Comparison of ENCODE assay signal across 23 cellular contexts in the genomic region with DNA sequence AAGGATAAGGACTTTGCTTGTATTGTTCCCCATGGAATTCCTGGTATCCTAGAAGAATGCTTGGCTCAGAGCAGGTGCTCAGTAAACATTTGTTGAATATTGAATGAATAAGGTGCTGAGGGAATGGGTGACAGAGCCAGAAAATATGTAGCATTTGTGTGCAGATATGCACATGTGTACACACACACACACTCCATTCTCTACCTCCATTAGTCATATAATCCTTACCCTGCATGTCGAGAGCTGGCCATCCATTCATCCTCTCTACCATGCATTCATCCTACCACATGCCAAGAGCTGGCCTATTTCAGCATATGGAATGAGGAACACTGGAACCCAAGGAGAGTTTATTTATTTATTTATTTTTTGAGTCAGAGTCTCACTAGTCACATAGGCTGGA.
"Had no signal": no experiment of that assay in that cellular context is flagged by ENCODE, and none has a peak within 500 bp of the region (broad histone marks: within the 10 kb centered on the region; RNA-seq: fewer than 3 reads in every experiment).

No MANE protein-coding gene starts in this region.

- H3K27ac Mint-ChIP-seq: activated CD4-positive, alpha-beta T cell treated with anti-CD3 and anti-CD28 coated beads for 36 hours; activated CD8-positive, alpha-beta T cell treated with anti-CD3 and anti-CD28 coated beads for 36 hours; activated naive CD8-positive, alpha-beta T cell treated with anti-CD3 and anti-CD28 coated beads, Interleukin-2, amount 10 ng/mL, durations not matched to agents 7 days and 5 days; activated T-cell treated with anti-CD3 and anti-CD28 coated beads, Interleukin-2, amount 50 U/mL, for 72 hours; activated T-helper 2 cell treated with anti-CD3 and anti-CD28 coated beads, Interferon-gamma antibody, Interleukin-2, Interleukin-4, amounts not matched to agents 10 μg/mL and 5 μg/mL and 100 μg/mL, durations not matched to agents 14 hours and 24 hours and 36 hours had no signal

- H3K4me3 ChIP-seq: adrenal gland, body of pancreas, PC-9, SK-N-MC had no signal

- H3K4me3 Mint-ChIP-seq: activated CD4-positive, alpha-beta T cell treated with anti-CD3 and anti-CD28 coated beads for 36 hours; activated CD8-positive, alpha-beta T cell treated with anti-CD3 and anti-CD28 coated beads for 36 hours; activated naive CD8-positive, alpha-beta T cell treated with anti-CD3 and anti-CD28 coated beads, Interleukin-2, amount 10 ng/mL, durations not matched to agents 7 days and 5 days; activated T-cell treated with anti-CD3 and anti-CD28 coated beads, Interleukin-2, amount 50 U/mL, for 72 hours; central memory CD8-positive, alpha-beta T cell had no signal

- H3K27me3 ChIP-seq: adrenal gland, body of pancreas had no signal

- H3K9me3 Mint-ChIP-seq: activated CD8-positive, alpha-beta T cell treated with anti-CD3 and anti-CD28 coated beads for 36 hours; activated naive CD8-positive, alpha-beta T cell treated with anti-CD3 and anti-CD28 coated beads, Interleukin-2, amount 10 ng/mL, durations not matched to agents 7 days and 5 days; activated T-cell treated with anti-CD3 and anti-CD28 coated beads, Interleukin-2, amount 50 U/mL, for 72 hours; activated T-helper 2 cell treated with anti-CD3 and anti-CD28 coated beads, Interferon-gamma antibody, Interleukin-2, Interleukin-4, amounts not matched to agents 10 μg/mL and 5 μg/mL and 100 μg/mL, durations not matched to agents 14 hours and 24 hours and 36 hours; central memory CD8-positive, alpha-beta T cell had no signal

- H3K36me3 ChIP-seq: adrenal gland, WERI-Rb-1 had no signal

- H3K4me1 ChIP-seq: adrenal gland, body of pancreas had no signal

- H2AFZ ChIP-seq: PC-9 had no signal

- H3K4me1 Mint-ChIP-seq: activated CD4-positive, alpha-beta T cell treated with anti-CD3 and anti-CD28 coated beads for 36 hours; central memory CD8-positive, alpha-beta T cell had no signal

- ATAC-seq: activated CD4-positive, alpha-beta T cell treated with anti-CD3 and anti-CD28 coated beads for 36 hours; activated CD8-positive, alpha-beta T cell treated with anti-CD3 and anti-CD28 coated beads for 36 hours; activated T-cell treated with anti-CD3 and anti-CD28 coated beads, Interleukin-2, amount 50 U/mL, for 72 hours; body of pancreas had no signal

- H3K27ac ChIP-seq: adrenal gland, body of pancreas, PC-9, SK-N-MC, WERI-Rb-1 had no signal

- H3K9me3 ChIP-seq: adrenal gland, body of pancreas had no signal

- DNase-seq: activated CD4-positive, alpha-beta T cell treated with anti-CD3 and anti-CD28 coated beads for 36 hours; activated CD4-positive, alpha-beta T cell treated with anti-CD3 and anti-CD28 coated beads, Interleukin-2, amount 50 U/mL, for 1 hour; activated CD8-positive, alpha-beta memory T cell treated with anti-CD3 and anti-CD28 coated beads, Interleukin-2, amount 50 U/mL, for 4 hours; activated CD8-positive, alpha-beta T cell treated with anti-CD3 and anti-CD28 coated beads for 36 hours; activated gamma-delta T cell treated with Interleukin-2 at 50 U/mL for 16 hours; activated naive CD4-positive, alpha-beta T cell treated with anti-CD3 and anti-CD28 coated beads, Interleukin-2, amount 50 U/mL, for 16 hours; activated naive CD8-positive, alpha-beta T cell treated with anti-CD3 and anti-CD28 coated beads, Interleukin-2, amount 10 ng/mL, durations not matched to agents 7 days and 5 days; activated T-cell treated with anti-CD3 and anti-CD28 coated beads, Interleukin-2, amount 50 U/mL, for 72 hours; adrenal gland; anterior cingulate cortex; body of pancreas; Karpas-422; NCI-H146; NCI-H187 treated with DMSO at 0.1 percent for 48 hours; NCI-H2081 treated with DMSO at 0.1 percent for 48 hours; NCI-H446; NCI-H524; PC-9; T-helper 1 cell; WERI-Rb-1 had no signal

- H3K4me2 ChIP-seq: PC-9 had no signal
